20 cellular contexts compared by ENCODE assay signal in the genomic region with DNA sequence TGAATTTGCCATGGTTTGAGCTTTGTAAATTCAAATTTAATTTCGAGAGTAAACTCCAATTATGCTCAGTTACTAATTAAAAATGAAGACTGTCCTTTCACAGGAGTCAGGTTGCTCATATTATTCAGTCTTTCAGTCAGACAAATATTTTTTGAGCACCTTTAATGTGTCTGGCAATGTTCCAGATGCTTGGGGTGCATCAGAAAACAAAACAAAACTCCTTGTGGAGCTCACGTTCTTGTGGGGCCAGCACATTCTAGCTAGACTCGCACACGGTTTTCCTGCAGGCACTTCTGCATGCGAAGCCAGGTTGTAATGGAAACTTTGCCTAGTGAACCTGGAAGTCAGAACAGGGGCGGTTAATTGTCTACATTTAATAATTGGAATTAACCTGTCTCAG.
A peak's percentile ranks its signal among the peaks of the same experiment; 100 is the strongest.
DNase-seq lines count a peak whose midpoint lies in the region; ATAC-seq, FAIRE-seq and TF ChIP-seq lines count a peak whose summit lies in the region.
"Had no signal": no experiment of that assay in that cellular context is flagged by ENCODE, and none has a peak within 500 bp of the region (broad histone marks: within the 10 kb centered on the region; RNA-seq: fewer than 3 reads in every experiment).

No MANE protein-coding gene starts in this region.

- no peak for FAIRE-seq in frontal cortex (lab: Jason Lieb, UNC)

- TF ChIP-seq RAD21 in Ishikawa (IDR thresholded peaks at IDR 0.05; ENCODE audit: low read depth), result no peak

- ATAC-seq in GM21576 (IDR thresholded peaks at IDR 0.05; ENCODE audit: unreplicated experiment), result no peak
- ATAC-seq: CD8-positive, alpha-beta T cell; SK-N-SH treated with all-trans-retinoic acid at 6 μM for 48 hours; T-cell had no signal

- no peak for TF ChIP-seq EP300 in Ishikawa (IDR thresholded peaks at IDR 0.05; ENCODE audit: borderline replicate concordance)

- DNase-seq in NCI-H146 (lab: John Stamatoyannopoulos, UW) (peak; percentile 26), NCI-H146 treated with DMSO at 0.1 percent for 48 hours (lab: John Stamatoyannopoulos, UW; ENCODE audit: unreplicated experiment) (no peak), NCI-H69 (lab: John Stamatoyannopoulos, UW) (peak; percentile 80), putamen (ENCODE audit: low spot score) (peak; percentile 42), frontal cortex (ENCODE audit: low spot score in 2 of 2) (no peak)
- DNase-seq: CD8-positive, alpha-beta T cell; GDM1; H9; IMR-90; Karpas-422; NCI-H1930; NCI-H226; NCI-H526; RPMI8226; SIG-M5; T-cell; T-helper 9 cell had no signal

TF ChIP-seq in Ishikawa, 13 proteins besides CTCF, POLR2A, EP300 and RAD21:
- TF ChIP-seq, protein P1, sequence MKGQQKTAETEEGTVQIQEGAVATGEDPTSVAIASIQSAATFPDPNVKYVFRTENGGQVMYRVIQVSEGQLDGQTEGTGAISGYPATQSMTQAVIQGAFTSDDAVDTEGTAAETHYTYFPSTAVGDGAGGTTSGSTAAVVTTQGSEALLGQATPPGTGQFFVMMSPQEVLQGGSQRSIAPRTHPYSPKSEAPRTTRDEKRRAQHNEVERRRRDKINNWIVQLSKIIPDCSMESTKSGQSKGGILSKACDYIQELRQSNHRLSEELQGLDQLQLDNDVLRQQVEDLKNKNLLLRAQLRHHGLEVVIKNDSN (IDR thresholded peaks at IDR 0.05), result no peak
- TF ChIP-seq, protein P2, sequence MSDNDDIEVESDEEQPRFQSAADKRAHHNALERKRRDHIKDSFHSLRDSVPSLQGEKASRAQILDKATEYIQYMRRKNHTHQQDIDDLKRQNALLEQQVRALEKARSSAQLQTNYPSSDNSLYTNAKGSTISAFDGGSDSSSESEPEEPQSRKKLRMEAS (IDR thresholded peaks at IDR 0.05), result no peak
- TF ChIP-seq NFIC (IDR thresholded peaks at IDR 0.05) (peak; percentile 30; the same call in 1 of the 2 replicates), FOXM1 (IDR thresholded peaks at IDR 0.05; ENCODE audit: borderline replicate concordance, low read depth) (no peak)

Comparison
In these comparisons a context has a peak if more than half of its experiments do, and no peak if none do; other contexts are left out.
1. DNase-seq: peak in NCI-H146 (single experiment), NCI-H69 (single experiment) and putamen (single experiment); none in NCI-H146 treated with DMSO at 0.1 percent for 48 hours (single experiment) and frontal cortex (0 of 2).